Comparison of ENCODE assay signal across 8 cellular contexts in genomic region chr11:16820324-16821092, GRCh38.
DNase-seq lines count a peak whose midpoint lies in the region; ATAC-seq, FAIRE-seq and TF ChIP-seq lines count a peak whose summit lies in the region.

No MANE protein-coding gene starts in this region.

- H3K4me3 ChIP-seq in gastroesophageal sphincter (no peak overlapping the region), pancreas (no peak overlapping the region), transverse colon (no peak overlapping the region)

- intact Hi-C loops in pancreas (cut with DNase I) = loop anchor here in 1 of 3 donors (10.0 kb wide), 1 partner anchor 54 kb away; no protein-coding TSS in a partner anchor
- intact Hi-C loops in transverse colon (cut with DNase I; ENCODE audit: low total_unique reads) = loop anchor here (5.0 kb wide), 1 partner anchor 1532 kb away; no protein-coding TSS in a partner anchor

- DNase-seq in EH (ENCODE audit: low read depth) (peak; percentile 65), KG1 (lab: John Stamatoyannopoulos, UW) (peak; percentile 42), RPMI7951 (ENCODE audit: low read depth) (peak; percentile 49), pancreas (peak; percentile 59 to 84 (median 78)), transverse colon (peak; percentile 80)
- DNase-seq in activated T-helper 9 cell treated with anti-CD3 and anti-CD28 coated beads, Interleukin-2, amount 50 U/mL, for 16 hours (ENCODE audit: low read depth) = peak; percentile 53

- FAIRE-seq in pancreas (lab: Jason Lieb, UNC) = peak; percentile 37

- peak; percentile 86 for ATAC-seq in GM21737 (IDR thresholded peaks at IDR 0.05; ENCODE audit: unreplicated experiment)
- peak; percentile 72 for ATAC-seq in gastroesophageal sphincter
- ATAC-seq in pancreas = peak; percentile 77 to 92 (median 88)

- TF ChIP-seq POLR2A in gastroesophageal sphincter (IDR thresholded peaks at IDR 0.05) = no peak
- no peak for TF ChIP-seq POLR2A in transverse colon (IDR thresholded peaks at IDR 0.05)

- H3K27me3 ChIP-seq in gastroesophageal sphincter (no peaks in the 10 kb centered on the region), pancreas (no peaks in the 10 kb centered on the region), transverse colon (no peaks in the 10 kb centered on the region)

- in situ Hi-C loops in transverse colon (cut with MboI; ENCODE audit: low pct_ligation_motif_present in 1 of 4, low pct_unique_long_range_greater_than_20kb in 1 of 4, low sequenced_read_pairs in 3 of 4) = loop anchor here in 2 of 4 donors (25.0 kb wide), 1 partner anchor 242 kb away; no protein-coding TSS in a partner anchor

- H3K27ac ChIP-seq in gastroesophageal sphincter = no peak overlapping the region
- H3K27ac ChIP-seq in pancreas = no peak overlapping the region
- H3K27ac ChIP-seq in transverse colon = no peak overlapping the region

- H3K9me3 ChIP-seq in gastroesophageal sphincter = no peaks in the 10 kb centered on the region
- H3K9me3 ChIP-seq in pancreas = no peaks in the 10 kb centered on the region
- no peaks in the 10 kb centered on the region for H3K9me3 ChIP-seq in transverse colon

- H3K36me3 ChIP-seq in gastroesophageal sphincter (peaks cover 0 to 24% of the 10 kb centered on the region in 2 donors), pancreas (peaks cover 0 to 15% (median 0%) of the 10 kb centered on the region in 3 donors), transverse colon (peaks cover 0 to 3% (median 0%) of the 10 kb centered on the region in 4 donors)

- TF ChIP-seq CTCF in gastroesophageal sphincter (IDR thresholded peaks at IDR 0.05) (peak in 3 of 4 experiments; percentile 70 to 79 (median 78)), pancreas (IDR thresholded peaks at IDR 0.05) (peak; percentile 67 to 79 (median 70)), transverse colon (IDR thresholded peaks at IDR 0.05) (peak; percentile 74 to 83 (median 82))

- WGBS in gastroesophageal sphincter (ENCODE audit: low coverage in 1 of 2), 2 donors = 29 to 33% methylated on average over 3 to 7 of the region's 8 CpGs
- WGBS in pancreas, 2 donors = 31% methylated on average over 8 of the region's 8 CpGs
- WGBS in transverse colon (ENCODE audit: low coverage in 1 of 2), 2 donors = 31 to 83% methylated on average over 1 to 8 of the region's 8 CpGs

- H3K4me1 ChIP-seq in gastroesophageal sphincter = peaks cover 0 to 8% (median 6%) of the 10 kb centered on the region in 3 donors
- H3K4me1 ChIP-seq in pancreas = peaks cover 0 to 5% (median 0%) of the 10 kb centered on the region in 3 donors
- peaks cover 0 to 6% (median 3%) of the 10 kb centered on the region in 4 donors for H3K4me1 ChIP-seq in transverse colon

- TF ChIP-seq EP300 in gastroesophageal sphincter (IDR thresholded peaks at IDR 0.05) (no peak), transverse colon (IDR thresholded peaks at IDR 0.05; ENCODE audit: low read depth) (no peak)
